18 cellular contexts compared by ENCODE assay signal in the genomic region with DNA sequence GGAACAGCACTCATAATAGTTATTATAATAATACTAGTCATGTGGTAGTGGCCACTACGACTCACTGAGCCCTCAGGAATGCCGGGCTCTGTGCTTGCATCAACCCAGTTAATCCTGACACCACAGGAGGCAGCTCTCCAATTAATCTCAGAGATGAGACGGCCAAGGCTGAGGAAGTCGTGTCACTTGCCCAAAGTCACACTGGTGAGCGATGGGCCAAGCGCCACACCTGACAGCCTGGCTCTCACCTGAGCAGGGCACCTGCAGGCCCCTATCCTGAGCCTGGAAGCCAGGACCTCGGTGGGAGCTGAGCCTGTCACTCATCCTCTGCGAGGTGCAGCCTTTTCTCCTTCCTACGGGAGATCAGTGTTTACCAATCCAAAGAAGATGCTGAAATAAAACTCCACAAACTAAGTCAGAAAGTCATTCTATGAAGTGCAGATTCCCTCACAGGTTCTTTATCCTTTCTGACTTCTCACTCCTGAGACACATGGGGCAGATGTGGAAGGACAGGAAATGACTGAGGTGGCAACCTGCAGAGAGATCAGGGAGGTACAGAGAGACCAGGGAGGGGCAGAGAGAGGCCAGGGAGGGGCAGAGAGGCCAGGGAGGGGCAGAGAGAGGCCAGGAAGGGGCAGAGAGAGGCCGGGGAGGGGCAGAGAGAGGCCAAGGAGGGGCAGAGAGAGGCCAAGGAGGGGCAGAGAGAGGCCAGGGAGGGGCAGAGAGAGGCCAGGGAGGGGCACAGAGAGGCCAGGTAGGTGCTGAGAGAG. TPM values are rescaled to one million over a fixed set of nuclear protein-coding genes. Genes with fewer than 3 reads are reported as not detected.
DNase-seq lines count a peak whose midpoint lies in the region; ATAC-seq and TF ChIP-seq lines count a peak whose summit lies in the region.
"Had no signal": no experiment of that assay in that cellular context is flagged by ENCODE, and none has a peak within 500 bp of the region (broad histone marks: within the 10 kb centered on the region; RNA-seq: fewer than 3 reads in every experiment).

No MANE protein-coding gene starts in this region.

- H3K36me3 Mint-ChIP-seq in endodermal cell (ENCODE audit: low read depth) = peaks cover 10% of the 10 kb centered on the region
- peaks cover 5% of the 10 kb centered on the region in 2 donors for H3K36me3 Mint-ChIP-seq in activated T-cell treated with anti-CD3 and anti-CD28 coated beads, Interleukin-2, amount 50 U/mL, for 72 hours (ENCODE audit: insufficient read depth in 2 of 2)
- H3K36me3 Mint-ChIP-seq in stimulated activated memory B cell treated with anti-CD40 and anti-IgM and Interleukin-4, amounts not matched to agents 10 μg/mL and 1 μg/mL and 100 μg/mL, for 72 hours = no peaks in the 10 kb centered on the region
- H3K36me3 Mint-ChIP-seq: memory B cell had no signal

- no peaks in the 10 kb centered on the region for H3K27me3 Mint-ChIP-seq in endodermal cell (ENCODE audit: insufficient read depth)
- no peaks in the 10 kb centered on the region for H3K27me3 Mint-ChIP-seq in activated T-cell treated with anti-CD3 and anti-CD28 coated beads, Interleukin-2, amount 50 U/mL, for 72 hours (ENCODE audit: low read depth)
- peaks cover 31% of the 10 kb centered on the region for H3K27me3 Mint-ChIP-seq in stimulated activated memory B cell treated with anti-CD40 and anti-IgM and Interleukin-4, amounts not matched to agents 10 μg/mL and 1 μg/mL and 100 μg/mL, for 72 hours

- ATAC-seq in omental fat pad (ENCODE audit: low FRiP score) = peak; percentile 19
- no peak for ATAC-seq in activated T-cell treated with anti-CD3 and anti-CD28 coated beads, Interleukin-2, amount 50 U/mL, for 72 hours (replicated peaks in 1 of 2)
- ATAC-seq in stimulated activated memory B cell treated with anti-CD40 and anti-IgM and Interleukin-4, amounts not matched to agents 10 μg/mL and 1 μg/mL and 100 μg/mL, for 72 hours = no peak
- ATAC-seq: SK-N-SH treated with all-trans-retinoic acid at 6 μM for 48 hours had no signal

- H3K27me3 ChIP-seq in HUES48 (ENCODE audit: control insufficient read depth, insufficient read depth, low read length) = no peaks in the 10 kb centered on the region
- H3K27me3 ChIP-seq in endodermal cell (ENCODE audit: control insufficient read depth, insufficient read depth, low read length, poor library complexity, severe bottlenecking) = no peaks in the 10 kb centered on the region
- H3K27me3 ChIP-seq: BLaER1 treated with 17β-estradiol and CSF1 and Interleukin-3, amounts not matched to agents 10 nM and 100 nM; colonic mucosa had no signal

- TF ChIP-seq CTCF in endodermal cell (conservative IDR thresholded peaks at IDR 0.05) = no peak
- TF ChIP-seq CTCF in omental fat pad (IDR thresholded peaks at IDR 0.05) = no peak

- DNase-seq in AG20443 (ENCODE audit: low spot score) = peak; percentile 37
- peak; percentile 83 for DNase-seq in endodermal cell
- DNase-seq in omental fat pad (ENCODE audit: low spot score) = no peak
- DNase-seq in activated T-cell treated with anti-CD3 and anti-CD28 coated beads, Interleukin-2, amount 50 U/mL, for 72 hours = no peak
- DNase-seq in NCI-H187 (lab: John Stamatoyannopoulos, UW) = no peak
- no peak for DNase-seq in stimulated activated CD4-positive, alpha-beta T cell treated with anti-CD3 and anti-CD28 coated beads, Interleukin-2, amount 100 ng/mL, for 48 hours
- DNase-seq: activated T-cell treated with anti-CD3 and anti-CD28 coated beads for 4 hours, colonic mucosa, DMS79, hypothalamus, Karpas-422, NCI-H2029 had no signal

- H3K4me3 ChIP-seq in HUES48 (ENCODE audit: low read depth, low read length) = no peak overlapping the region
- no peak overlapping the region for H3K4me3 ChIP-seq in endodermal cell (ENCODE audit: low read length)
- H3K4me3 ChIP-seq: BLaER1 treated with 17β-estradiol and CSF1 and Interleukin-3, amounts not matched to agents 10 nM and 100 nM; colonic mucosa had no signal

- H3K27ac Mint-ChIP-seq in endodermal cell = peak overlapping the region; percentile 46
- H3K27ac Mint-ChIP-seq in activated T-cell treated with anti-CD3 and anti-CD28 coated beads, Interleukin-2, amount 50 U/mL, for 72 hours = no peak overlapping the region
- no peak overlapping the region for H3K27ac Mint-ChIP-seq in stimulated activated memory B cell treated with anti-CD40 and anti-IgM and Interleukin-4, amounts not matched to agents 10 μg/mL and 1 μg/mL and 100 μg/mL, for 72 hours
- H3K27ac Mint-ChIP-seq: memory B cell had no signal

- peaks cover 15% of the 10 kb centered on the region for H3K9me3 Mint-ChIP-seq in endodermal cell
- peaks cover 1 to 4% of the 10 kb centered on the region in 2 donors for H3K9me3 Mint-ChIP-seq in activated T-cell treated with anti-CD3 and anti-CD28 coated beads, Interleukin-2, amount 50 U/mL, for 72 hours
- no peaks in the 10 kb centered on the region for H3K9me3 Mint-ChIP-seq in stimulated activated memory B cell treated with anti-CD40 and anti-IgM and Interleukin-4, amounts not matched to agents 10 μg/mL and 1 μg/mL and 100 μg/mL, for 72 hours
- H3K9me3 Mint-ChIP-seq: memory B cell had no signal

- H3K9me3 ChIP-seq in HUES48 (ENCODE audit: control insufficient read depth, insufficient read depth, low read length) (no peaks in the 10 kb centered on the region), endodermal cell (ENCODE audit: control insufficient read depth, low read length) (peaks cover 8% of the 10 kb centered on the region)
- H3K9me3 ChIP-seq: colonic mucosa had no signal

- no peak overlapping the region for H3K4me3 Mint-ChIP-seq in endodermal cell
- H3K4me3 Mint-ChIP-seq in activated T-cell treated with anti-CD3 and anti-CD28 coated beads, Interleukin-2, amount 50 U/mL, for 72 hours = no peak overlapping the region
- no peak overlapping the region for H3K4me3 Mint-ChIP-seq in stimulated activated memory B cell treated with anti-CD40 and anti-IgM and Interleukin-4, amounts not matched to agents 10 μg/mL and 1 μg/mL and 100 μg/mL, for 72 hours
- H3K4me3 Mint-ChIP-seq: memory B cell had no signal

- no peaks in the 10 kb centered on the region for H3K36me3 ChIP-seq in HUES48 (ENCODE audit: control insufficient read depth, insufficient read depth, low read length)
- H3K36me3 ChIP-seq in endodermal cell (ENCODE audit: control insufficient read depth, insufficient read depth, low read length) = no peaks in the 10 kb centered on the region
- H3K36me3 ChIP-seq: BLaER1 treated with 17β-estradiol and CSF1 and Interleukin-3, amounts not matched to agents 10 nM and 100 nM; colonic mucosa had no signal

- H3K27ac ChIP-seq in HUES48 (ENCODE audit: low read depth, low read length) = peak overlapping the region; percentile 65
- no peak overlapping the region for H3K27ac ChIP-seq in endodermal cell (ENCODE audit: low read depth, low read length)
- H3K27ac ChIP-seq: BLaER1 treated with 17β-estradiol and CSF1 and Interleukin-3, amounts not matched to agents 10 nM and 100 nM; colonic mucosa; parathyroid adenoma had no signal

- H3K9ac ChIP-seq in HUES48 (ENCODE audit: low read depth, low read length) = no peak overlapping the region
- H3K9ac ChIP-seq in endodermal cell (ENCODE audit: extremely low read depth, low read length, poor library complexity, severe bottlenecking) = no peak overlapping the region
- H3K9ac ChIP-seq: BLaER1 treated with 17β-estradiol and CSF1 and Interleukin-3, amounts not matched to agents 10 nM and 100 nM; parathyroid adenoma had no signal

- WGBS in endodermal cell (ENCODE audit: insufficient coverage in 1 of 2, insufficient read length in 1 of 2), 2 experiments = 57 to 64% methylated on average over 4 to 10 of the region's 10 CpGs

- H3K4me1 ChIP-seq in HUES48 (ENCODE audit: control insufficient read depth, insufficient read depth, low read length) (peaks cover 11% of the 10 kb centered on the region; the same call in 1 of the 2 replicates), endodermal cell (ENCODE audit: control insufficient read depth, insufficient read depth, low read length) (no peaks in the 10 kb centered on the region)
- H3K4me1 ChIP-seq: colonic mucosa, parathyroid adenoma had no signal

- H3K4me1 Mint-ChIP-seq in endodermal cell = peaks cover 5% of the 10 kb centered on the region
- H3K4me1 Mint-ChIP-seq in activated T-cell treated with anti-CD3 and anti-CD28 coated beads, Interleukin-2, amount 50 U/mL, for 72 hours (ENCODE audit: low read depth) = peaks cover 4% of the 10 kb centered on the region
- no peaks in the 10 kb centered on the region for H3K4me1 Mint-ChIP-seq in stimulated activated memory B cell treated with anti-CD40 and anti-IgM and Interleukin-4, amounts not matched to agents 10 μg/mL and 1 μg/mL and 100 μg/mL, for 72 hours
- H3K4me1 Mint-ChIP-seq: memory B cell had no signal

RNA-seq across cellular contexts. Expression of a gene that starts 38.6 kb away (rescaled TPM):
- total RNA-seq in endodermal cell (1 to 10 TPM in 1 of 2 donors, under 1 TPM in 1; 0.64 to 1.8 TPM), omental fat pad (10 to 100 TPM in 3 of 4 donors, 1 to 10 TPM in 1; 3.6 to 71.0 (median 24.6) TPM)
- 0.57 TPM for polyA plus RNA-seq in endodermal cell (2013, experiment 1 of 2)
- polyA plus RNA-seq in endodermal cell (2013, experiment 2 of 2) = 0.41 TPM
- total RNA-seq in activated T-cell treated with anti-CD3 and anti-CD28 coated beads, Interleukin-2, amount 50 U/mL, for 72 hours = 1 to 10 TPM in 1 of 2 donors, under 1 TPM in 1; 0.46 to 3.0 TPM

Comparison
In these comparisons a context has a peak if more than half of its experiments do, and no peak if none do; other contexts are left out.
1. DNase-seq: peak in AG20443 (single experiment) and endodermal cell (single experiment); none in omental fat pad (single experiment), activated T-cell treated with anti-CD3 and anti-CD28 coated beads, Interleukin-2, amount 50 U/mL, for 72 hours (0 of 2), NCI-H187 (0 of 2) and stimulated activated CD4-positive, alpha-beta T cell treated with anti-CD3 and anti-CD28 coated beads, Interleukin-2, amount 100 ng/mL, for 48 hours (0 of 2).